Comparison of ENCODE assay signal across 1 cellular context in the genomic region with DNA sequence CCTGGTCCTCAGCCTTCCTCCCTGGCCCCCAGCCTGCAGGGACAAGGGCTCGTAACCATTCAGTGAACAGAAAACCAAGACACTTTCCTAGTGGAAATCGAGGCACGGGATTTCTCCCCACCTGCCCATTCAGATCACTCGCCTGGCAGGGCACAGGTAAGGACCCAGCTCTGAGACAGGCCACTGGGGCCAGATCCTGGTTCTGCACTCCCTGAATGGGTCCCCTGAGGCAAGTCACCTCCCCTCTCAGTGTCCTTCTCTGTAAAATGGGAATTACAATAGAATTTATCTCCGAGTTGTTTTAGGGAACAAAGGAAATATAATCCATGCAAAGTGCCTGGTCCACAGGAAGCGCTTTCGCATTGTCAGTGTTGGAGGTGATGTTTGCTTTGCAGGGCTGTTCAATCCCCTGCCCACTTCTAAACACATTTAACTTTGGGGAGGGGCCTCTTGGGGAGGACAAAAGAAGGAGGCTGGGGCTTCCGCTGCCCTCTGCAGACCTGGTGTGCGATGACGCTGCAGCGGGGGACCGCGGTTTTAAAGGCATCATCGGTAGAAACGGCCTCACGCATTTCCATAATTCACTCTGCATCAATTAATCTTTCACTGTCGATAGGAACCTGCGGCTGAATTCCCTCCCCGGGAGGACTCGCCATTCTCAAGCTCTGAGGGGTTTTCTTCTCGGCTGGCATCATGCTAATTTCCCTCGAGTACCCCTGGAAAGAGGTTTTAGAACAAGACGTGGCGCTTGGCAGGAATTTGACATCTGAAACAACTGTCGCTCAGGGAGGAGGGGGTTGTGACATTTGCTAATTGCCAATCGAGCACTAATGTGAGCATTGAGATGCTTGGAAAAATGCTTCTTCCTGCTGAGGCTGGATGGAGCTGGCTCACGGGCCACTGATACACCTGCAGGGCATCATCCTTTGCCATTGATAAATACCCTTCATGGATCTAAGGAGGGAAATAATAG.
TF ChIP-seq lines count a peak whose summit lies in the region.

No MANE protein-coding gene starts in this region.

TF ChIP-seq in IMR-90, 13 proteins besides CTCF, POLR2A, EP300 and RAD21 (continued from another document):
- no peak for TF ChIP-seq FOS (IDR thresholded peaks at IDR 0.05; ENCODE audit: low read depth, low read length)
- TF ChIP-seq NFE2L2 (IDR thresholded peaks at IDR 0.05; ENCODE audit: low read depth, low read length), result no peak
